ENCODE assay signal across 8 cellular contexts in the genomic region with DNA sequence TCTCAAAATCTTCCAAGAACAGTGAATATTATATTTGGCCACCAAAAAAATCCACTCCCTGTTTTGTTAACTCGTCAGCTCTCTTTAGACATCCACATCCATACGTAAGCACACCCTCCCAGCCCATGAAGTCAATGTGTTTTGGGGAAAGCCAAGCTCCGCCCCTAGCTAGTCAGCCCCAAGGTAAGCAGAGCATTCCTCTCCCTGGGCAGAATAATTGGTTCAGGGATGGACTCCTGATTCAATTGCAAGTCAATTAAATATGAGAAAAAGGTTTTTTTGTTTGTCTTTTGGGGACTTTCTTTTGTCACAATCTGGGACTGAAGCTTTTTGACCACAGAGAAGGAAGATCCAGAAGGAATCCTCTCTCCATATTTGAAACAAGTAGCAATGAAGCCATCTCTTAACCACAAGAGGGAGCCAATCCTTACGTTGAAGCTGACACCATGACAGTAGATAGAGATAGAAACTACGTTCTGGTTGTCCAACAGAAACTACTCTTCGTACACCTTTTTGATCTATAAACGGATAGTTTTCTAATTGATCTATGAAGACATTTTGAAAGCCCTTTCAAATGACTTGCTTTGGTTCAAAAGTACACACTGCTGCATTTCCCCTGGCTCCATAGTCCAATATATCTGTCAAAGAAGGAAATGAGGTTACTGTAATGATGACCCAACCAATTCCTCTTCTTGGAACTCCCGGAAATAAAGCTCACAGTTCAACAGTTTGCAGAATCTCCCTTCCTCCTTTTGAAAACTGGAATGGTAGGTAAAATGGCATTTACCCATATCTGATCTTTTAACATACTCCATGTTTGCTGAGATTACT.
DNase-seq lines count a peak whose midpoint lies in the region; ATAC-seq, FAIRE-seq and TF ChIP-seq lines count a peak whose summit lies in the region.

No MANE protein-coding gene starts in this region.

- no peak overlapping the region for H2BK120ac ChIP-seq in H1 (replicated peaks; ENCODE audit: low read depth, low read length)

- H4K20me1 ChIP-seq in H1 (replicated peaks in 1 of 2; ENCODE audit: control insufficient read depth in 1 of 2, insufficient read depth in 2 of 2, low read length in 2 of 2): no peaks in the 10 kb centered on the region

- no peak overlapping the region for H3K23ac ChIP-seq in H1 (ENCODE audit: insufficient read length)

- H3K4ac ChIP-seq in H1 (replicated peaks; ENCODE audit: insufficient read length, low read depth, low read length): no peak overlapping the region

- no peak overlapping the region for H3K27ac ChIP-seq in H1 (ENCODE audit: low read depth, low read length)

- H3K9ac ChIP-seq in H1 (replicated peaks in 1 of 4; ENCODE audit: extremely low read depth in 1 of 4, low read depth in 3 of 4, low read length in 3 of 4): no peak overlapping the region

- no peaks in the 10 kb centered on the region for H3K23me2 ChIP-seq in H1 (ENCODE audit: low read depth, low read length)

- CTCF ChIA-PET in H1 (lab: Charles Lee; ENCODE audit: partially characterized antibody): interaction anchor here (0.6 to 2.0 kb wide), 28 partner anchors 8 to 936 kb away, joined by 3 to 10 read pairs (median 4); no protein-coding TSS in a partner anchor

- H2AFZ ChIP-seq in H1 (ENCODE audit: low read length): peak overlapping the region; percentile 19; the same call in 1 of the 2 replicates

- POLR2A ChIA-PET in H1 (lab: Charles Lee; ENCODE audit: partially characterized antibody): interaction anchor here (1.8 kb wide), 1 partner anchor 167 kb away, joined by 4 read pairs; no protein-coding TSS in a partner anchor

- 73% methylated on average over 8 of the region's 8 CpGs; no CpG with 5 or more reads in 1 of the 2 experiments for WGBS in H1 (ENCODE audit: extremely low coverage in 1 of 2, insufficient coverage in 1 of 2, insufficient read length in 1 of 2, insufficient replicate concordance in 2 of 2, low coverage in 1 of 2, low lambda C conversion rate in 2 of 2, missing lambda C conversion rate in 1 of 2), 2 experiments

- no peak overlapping the region for H3K14ac ChIP-seq in H1 (ENCODE audit: insufficient read length)

- no peak overlapping the region for H3K56ac ChIP-seq in H1 (replicated peaks; ENCODE audit: insufficient read length, low read depth, low read length)

- H3K79me2 ChIP-seq in H1 (ENCODE audit: control insufficient read depth in 1 of 2, insufficient read depth in 2 of 2, low read length in 2 of 2): no peaks in the 10 kb centered on the region

- no peaks in the 10 kb centered on the region for H3K79me1 ChIP-seq in H1 (ENCODE audit: low read depth, low read length)

- no peak for TF ChIP-seq EP300 in H1 (IDR thresholded peaks at IDR 0.05; ENCODE audit: borderline replicate concordance in 1 of 2, low read depth in 2 of 2, low read length in 2 of 2)

- H3K4me3 ChIP-seq in H1 (ENCODE audit: extremely low read depth in 1 of 4, insufficient read depth in 2 of 4, low read depth in 3 of 4, low read length in 4 of 4): no peak overlapping the region

- H3K4me1 ChIP-seq in H1 (replicated peaks in 1 of 4; ENCODE audit: control insufficient read depth in 3 of 4, insufficient read depth in 4 of 4, low read length in 3 of 4): no peaks in the 10 kb centered on the region

- H4K5ac ChIP-seq in H1 (ENCODE audit: insufficient read length, low read depth, low read length): no peak overlapping the region

- H3K36me3 ChIP-seq in H1 (ENCODE audit: control insufficient read depth in 2 of 4, insufficient read depth in 4 of 4, low read length in 3 of 4): no peaks in the 10 kb centered on the region

- no peak overlapping the region for H2BK12ac ChIP-seq in H1 (ENCODE audit: low read depth, low read length)

- TF ChIP-seq POLR2A in H1 (IDR thresholded peaks at IDR 0.05; ENCODE audit: control extremely low read depth in 1 of 2, low read depth in 2 of 2, low read length in 2 of 2): no peak
- no peak for TF ChIP-seq POLR2A in GM12891 (IDR thresholded peaks at IDR 0.05; ENCODE audit: low read depth, low read length)

- no peak overlapping the region for H3K4me2 ChIP-seq in H1 (ENCODE audit: insufficient read depth in 1 of 2, low read depth in 2 of 2, low read length in 2 of 2)

- FAIRE-seq in H1 (lab: Jason Lieb, UNC) (peak; percentile 19), GM12891 (lab: Jason Lieb, UNC) (no peak)

- ATAC-seq in HG03095 (IDR thresholded peaks at IDR 0.05; ENCODE audit: unreplicated experiment): peak; percentile 67
- no peak for ATAC-seq in HG02973 (IDR thresholded peaks at IDR 0.05; ENCODE audit: unreplicated experiment)

- no peak overlapping the region for H4K8ac ChIP-seq in H1 (ENCODE audit: extremely low read depth, insufficient read depth, low read length)

- TF ChIP-seq CTCF in H1 (IDR thresholded peaks at IDR 0.05; ENCODE audit: control extremely low read depth in 1 of 3, insufficient read depth in 1 of 3, low read depth in 1 of 3, low read length in 3 of 3): peak in 2 of 3 experiments; percentile 56 to 74; a peak in 2 of 4 replicates

- H2BK20ac ChIP-seq in H1 (ENCODE audit: low read length): no peak overlapping the region

- no peak overlapping the region for H2BK15ac ChIP-seq in H1 (ENCODE audit: low read length)

- no peaks in the 10 kb centered on the region for H3K9me3 ChIP-seq in H1 (ENCODE audit: insufficient read depth in 2 of 2, low read depth in 1 of 2, low read length in 1 of 2)

- peak; percentile 79 for DNase-seq in ELR (ENCODE audit: low read depth)
- peak; percentile 45 for DNase-seq in NCI-H774 (lab: John Stamatoyannopoulos, UW)
- no peak for DNase-seq in H1 (ENCODE audit: low read depth in 1 of 2, low spot score in 2 of 2)
- peak; percentile 42 for DNase-seq in midbrain (lab: John Stamatoyannopoulos, UW)
- DNase-seq in activated naive CD4-positive, alpha-beta T cell treated with Interleukin-2 at 50 U/mL for 16 hours: no peak
- no peak for DNase-seq in GM12891 (ENCODE audit: insufficient read length, low spot score)

- no peak overlapping the region for H2BK5ac ChIP-seq in H1 (ENCODE audit: low read depth, low read length)

- H3K18ac ChIP-seq in H1 (ENCODE audit: extremely low read depth, low read length): no peak overlapping the region

- peak; percentile 72 to 76 for TF ChIP-seq RAD21 in H1 (IDR thresholded peaks at IDR 0.05 in 1 of 2, conservative IDR thresholded peaks at IDR 0.05 in 1 of 2; ENCODE audit: low read depth in 2 of 2, low read length in 2 of 2)

- H3K27me3 ChIP-seq in H1 (replicated peaks in 1 of 4; ENCODE audit: control insufficient read depth in 3 of 4, extremely low read depth in 1 of 4, insufficient read depth in 3 of 4, low read length in 3 of 4): no peaks in the 10 kb centered on the region

- no peak overlapping the region for H2AK5ac ChIP-seq in H1 (ENCODE audit: low read depth, low read length)

- no peak overlapping the region for H4K91ac ChIP-seq in H1 (replicated peaks; ENCODE audit: insufficient read length, low read length)

TF ChIP-seq in H1, 55 proteins besides CTCF, POLR2A, EP300 and RAD21:
- TF ChIP-seq RFX5 (IDR thresholded peaks at IDR 0.05; ENCODE audit: borderline replicate concordance, low read depth, low read length): no peak
- TF ChIP-seq YY1 (IDR thresholded peaks at IDR 0.05; ENCODE audit: low read depth, low read length): peak; percentile 61; the same call in 1 of the 2 replicates

TF ChIP-seq in GM12891, 5 proteins besides CTCF, POLR2A, EP300 and RAD21:
- TF ChIP-seq POU2F2 (IDR thresholded peaks at IDR 0.05; ENCODE audit: low read depth, low read length) (no peak), POLR2AphosphoS5 (IDR thresholded peaks at IDR 0.05; ENCODE audit: low read depth, low read length) (no peak), PAX5 (IDR thresholded peaks at IDR 0.05; ENCODE audit: insufficient read depth, low read length, severe bottlenecking) (no peak), TAF1 (IDR thresholded peaks at IDR 0.05; ENCODE audit: low read depth, low read length) (no peak), SPI1 (IDR thresholded peaks at IDR 0.05; ENCODE audit: low read depth, low read length) (no peak)

Comparison
In these comparisons a context has a peak if more than half of its experiments do, and no peak if none do; other contexts are left out.
1. DNase-seq: peak in ELR (single experiment), NCI-H774 (single experiment) and midbrain (single experiment); none in H1 (0 of 2), activated naive CD4-positive, alpha-beta T cell treated with Interleukin-2 at 50 U/mL for 16 hours (single experiment) and GM12891 (single experiment).